ENCODE assay signal across 22 cellular contexts in genomic region chr12:62598846-62599245, GRCh38.
DNase-seq lines count a peak whose midpoint lies in the region; ATAC-seq and FAIRE-seq lines count a peak whose summit lies in the region.
"Had no signal": no experiment of that assay in that cellular context is flagged by ENCODE, and none has a peak within 500 bp of the region (broad histone marks: within the 10 kb centered on the region; RNA-seq: fewer than 3 reads in every experiment).

No MANE protein-coding gene starts in this region.

- H3K36me3 ChIP-seq in effector memory CD4-positive, alpha-beta T cell (ENCODE audit: control insufficient read depth, insufficient read depth, low read length): no peaks in the 10 kb centered on the region

- peak; percentile 28 for DNase-seq in EH (ENCODE audit: low read depth)
- peak; percentile 55 for DNase-seq in LoVo (ENCODE audit: low spot score)
- no peak for DNase-seq in effector memory CD4-positive, alpha-beta T cell
- no peak for DNase-seq in COR-L47 (lab: John Stamatoyannopoulos, UW)
- DNase-seq: 8988T; AML-193; CD4-positive, alpha-beta T cell; CD8-positive, alpha-beta T cell; DMS 273 treated with DMSO at 0.1 percent for 48 hours; DMS153; DMS53; DMS79; DND-41; GF-D8 had no signal

- ATAC-seq in GM21528 (IDR thresholded peaks at IDR 0.05; ENCODE audit: low FRiP score, unreplicated experiment) (no peak), HG03139 (IDR thresholded peaks at IDR 0.05; ENCODE audit: unreplicated experiment) (no peak)
- ATAC-seq: CD8-positive, alpha-beta T cell had no signal

- FAIRE-seq in G401.6 (lab: Jason Lieb, UNC): peak; percentile 19
- FAIRE-seq: A204.1, GM12891, GM19239 had no signal

- no peak overlapping the region for H3K27ac ChIP-seq in effector memory CD4-positive, alpha-beta T cell (ENCODE audit: insufficient read depth, low read length, poor library complexity, severe bottlenecking)
- H3K27ac ChIP-seq: BLaER1 treated with 17β-estradiol and CSF1 and Interleukin-3, amounts not matched to agents 10 nM and 100 nM; C4-2B had no signal

- H3K4me3 ChIP-seq in effector memory CD4-positive, alpha-beta T cell (ENCODE audit: insufficient read depth, low read depth, low read length, poor library complexity, severe bottlenecking): no peak overlapping the region
- H3K4me3 ChIP-seq: BLaER1 treated with 17β-estradiol and CSF1 and Interleukin-3, amounts not matched to agents 10 nM and 100 nM had no signal

- H3K4me1 ChIP-seq in effector memory CD4-positive, alpha-beta T cell (ENCODE audit: control insufficient read depth, insufficient read depth, low read length, poor library complexity, severe bottlenecking): no peaks in the 10 kb centered on the region

- H3K9me3 ChIP-seq in effector memory CD4-positive, alpha-beta T cell (ENCODE audit: control insufficient read depth, low read length): no peaks in the 10 kb centered on the region
- H3K9me3 ChIP-seq: BLaER1 treated with 17β-estradiol and CSF1 and Interleukin-3, amounts not matched to agents 10 nM and 100 nM had no signal

- no peaks in the 10 kb centered on the region for H3K27me3 ChIP-seq in effector memory CD4-positive, alpha-beta T cell (replicated peaks; ENCODE audit: control insufficient read depth, insufficient read depth, low read length, poor library complexity, severe bottlenecking)
- H3K27me3 ChIP-seq: BLaER1 treated with 17β-estradiol and CSF1 and Interleukin-3, amounts not matched to agents 10 nM and 100 nM had no signal

Comparison
In these comparisons a context has a peak if more than half of its experiments do, and no peak if none do; other contexts are left out.
1. DNase-seq: peak in EH (single experiment) and LoVo (single experiment); none in effector memory CD4-positive, alpha-beta T cell (0 of 3) and COR-L47 (single experiment).